1 cellular context compared by ENCODE assay signal in genomic region chr2:128309341-128310093, GRCh38.
TF ChIP-seq lines count a peak whose summit lies in the region.

No MANE protein-coding gene starts in this region.

TF ChIP-seq in GM23338, 12 proteins besides CTCF, POLR2A, EP300 and RAD21 (continued from another document):
- TF ChIP-seq REST (IDR thresholded peaks at IDR 0.05; ENCODE audit: unreplicated experiment), result no peak
- no peak for TF ChIP-seq ZNF331 (CRISPR knock-in tag; IDR thresholded peaks at IDR 0.05; ENCODE audit: low read depth)
- no peak for TF ChIP-seq JUNB (IDR thresholded peaks at IDR 0.05; ENCODE audit: unreplicated experiment)
